Comparison of ENCODE assay signal across 1 cellular context in genomic region chr10:33612116-33612515, GRCh38.
TF ChIP-seq lines count a peak whose summit lies in the region.

No MANE protein-coding gene starts in this region.

TF ChIP-seq in GM12878, 131 proteins besides CTCF, POLR2A, EP300 and RAD21 (continued from another document):
- TF ChIP-seq NKRF (conservative IDR thresholded peaks at IDR 0.05) (no peak), PRDM15 (CRISPR knock-in tag; IDR thresholded peaks at IDR 0.05) (no peak), ESRRA (IDR thresholded peaks at IDR 0.05; ENCODE audit: low read length) (no peak), CEBPZ (IDR thresholded peaks at IDR 0.05; ENCODE audit: low read depth, low read length) (no peak), EED (IDR thresholded peaks at IDR 0.05; ENCODE audit: low read depth) (no peak), MYB (IDR thresholded peaks at IDR 0.05; ENCODE audit: borderline replicate concordance, low read depth, low read length) (no peak), MEF2B (IDR thresholded peaks at IDR 0.05; ENCODE audit: partially characterized antibody, poor library complexity, severe bottlenecking) (no peak), PAX5 (IDR thresholded peaks at IDR 0.05; ENCODE audit: borderline replicate concordance, low read depth, low read length) (no peak), STAT1 (conservative IDR thresholded peaks at IDR 0.05) (no peak), SMC3 (IDR thresholded peaks at IDR 0.05; ENCODE audit: borderline replicate concordance, low read length) (no peak), TCF12 (IDR thresholded peaks at IDR 0.05; ENCODE audit: low read depth, low read length) (no peak)
TF ChIP-seq in GM12878: peak in this region for 0.
